ENCODE assay signal across 1 cellular context in genomic region chr1:109499661-109500536, GRCh38.
TF ChIP-seq lines count a peak whose summit lies in the region.

No MANE protein-coding gene starts in this region.

TF ChIP-seq in K562, 482 proteins besides CTCF, POLR2A, EP300 and RAD21:
- TF ChIP-seq THRB (CRISPR knock-in tag; conservative IDR thresholded peaks at IDR 0.05) (no peak), FOXP1 (CRISPR knock-in tag; IDR thresholded peaks at IDR 0.05) (0 out of 2 replicates have a peak, but pooled peaks have one; percentile 30), TEAD1 (CRISPR knock-in tag; IDR thresholded peaks at IDR 0.05) (0 out of 4 replicates have a peak, but pooled peaks of 1 of the 2 experiments have one; percentile 18), SMC3 (conservative IDR thresholded peaks at IDR 0.05; ENCODE audit: insufficient read depth, low read depth, low read length) (0 out of 2 replicates have a peak, but pooled peaks have one; percentile 33), ZNF512 (tag; IDR thresholded peaks at IDR 0.05) (no peak), ZNF431 (CRISPR knock-in tag; IDR thresholded peaks at IDR 0.05) (no peak), CTCFL (IDR thresholded peaks at IDR 0.05; ENCODE audit: borderline replicate concordance, insufficient read depth, low read depth, low read length, poor library complexity, severe bottlenecking) (peak; percentile 84), SIN3B (IDR thresholded peaks at IDR 0.05; ENCODE audit: low read depth) (no peak)
